14 cellular contexts compared by ENCODE assay signal in genomic region chr3:9088431-9089353, GRCh38.
A peak's percentile ranks its signal among the peaks of the same experiment; 100 is the strongest.
DNase-seq lines count a peak whose midpoint lies in the region; ATAC-seq and TF ChIP-seq lines count a peak whose summit lies in the region.
"Had no signal": no experiment of that assay in that cellular context is flagged by ENCODE, and none has a peak within 500 bp of the region (broad histone marks: within the 10 kb centered on the region; RNA-seq: fewer than 3 reads in every experiment).

No MANE protein-coding gene starts in this region.

- no peaks in the 10 kb centered on the region for H3K9me3 Mint-ChIP-seq in stimulated activated naive CD8-positive, alpha-beta T cell treated with anti-CD3 and anti-CD28 coated beads, Interleukin-15, amount 100 ng/mL, for 72 hours
- H3K9me3 Mint-ChIP-seq: nephron progenitor cell had no signal

- TF ChIP-seq CTCF in AG09319 (IDR thresholded peaks at IDR 0.05; ENCODE audit: low read depth, low read length) (no peak), coronary artery (IDR thresholded peaks at IDR 0.05) (no peak)

- peak overlapping the region; percentile 39 for H3K4me3 ChIP-seq in coronary artery
- H3K4me3 ChIP-seq: heart left ventricle had no signal

- no peaks in the 10 kb centered on the region for H3K27me3 Mint-ChIP-seq in stimulated activated naive CD8-positive, alpha-beta T cell treated with anti-CD3 and anti-CD28 coated beads, Interleukin-15, amount 100 ng/mL, for 72 hours
- H3K27me3 Mint-ChIP-seq: activated naive CD8-positive, alpha-beta T cell had no signal

- no peak overlapping the region for H3K27ac Mint-ChIP-seq in stimulated activated naive CD8-positive, alpha-beta T cell treated with anti-CD3 and anti-CD28 coated beads, Interleukin-15, amount 100 ng/mL, for 72 hours
- H3K27ac Mint-ChIP-seq: activated naive CD8-positive, alpha-beta T cell; nephron progenitor cell had no signal

- no peaks in the 10 kb centered on the region for H3K4me1 Mint-ChIP-seq in stimulated activated naive CD8-positive, alpha-beta T cell treated with anti-CD3 and anti-CD28 coated beads, Interleukin-15, amount 100 ng/mL, for 72 hours

- no peak overlapping the region for H3K4me3 Mint-ChIP-seq in stimulated activated naive CD8-positive, alpha-beta T cell treated with anti-CD3 and anti-CD28 coated beads, Interleukin-15, amount 100 ng/mL, for 72 hours
- H3K4me3 Mint-ChIP-seq: activated naive CD8-positive, alpha-beta T cell; nephron progenitor cell had no signal

- peak overlapping the region; percentile 66 to 80 for H3K27ac ChIP-seq in coronary artery
- H3K27ac ChIP-seq: C4-2B had no signal

- ATAC-seq in GM21723 (IDR thresholded peaks at IDR 0.05; ENCODE audit: unreplicated experiment) (no peak), GM21447 (IDR thresholded peaks at IDR 0.05; ENCODE audit: unreplicated experiment) (no peak)
- no peak for ATAC-seq in stimulated activated naive CD8-positive, alpha-beta T cell treated with anti-CD3 and anti-CD28 coated beads, Interleukin-15, amount 100 ng/mL, for 72 hours

- DNase-seq in AG09319 (ENCODE audit: extremely low read depth, low read depth): peak; percentile 5
- DNase-seq in NCI-H2029 (lab: John Stamatoyannopoulos, UW): peak; percentile 90
- DNase-seq in coronary artery (ENCODE audit: low spot score): no peak
- peak; percentile 30 for DNase-seq in mesenteric fat pad (ENCODE audit: low spot score)
- DNase-seq in stimulated activated naive CD4-positive, alpha-beta T cell treated with Interleukin-2 at 50 U/mL for 16 hours (lab: John Stamatoyannopoulos, UW): no peak
- no peak for DNase-seq in stimulated activated naive CD8-positive, alpha-beta T cell treated with anti-CD3 and anti-CD28 coated beads, Interleukin-15, amount 100 ng/mL, for 72 hours
- DNase-seq: activated CD4-positive, CD25-positive, alpha-beta regulatory T cell treated with anti-CD3 and anti-CD28 coated beads, Interleukin-2, amount 50 U/mL, for 72 hours; nephron progenitor cell; RPMI8226 had no signal

Comparison
In these comparisons a context has a peak if more than half of its experiments do, and no peak if none do; other contexts are left out.
1. DNase-seq: peak in AG09319 (single experiment), NCI-H2029 (single experiment) and mesenteric fat pad (single experiment); none in coronary artery (single experiment), stimulated activated naive CD4-positive, alpha-beta T cell treated with Interleukin-2 at 50 U/mL for 16 hours (single experiment) and stimulated activated naive CD8-positive, alpha-beta T cell treated with anti-CD3 and anti-CD28 coated beads, Interleukin-15, amount 100 ng/mL, for 72 hours (0 of 2).